In genomic region chr18:46756559-46757201, GRCh38 we compare ENCODE assay signal across 8 cellular contexts. TPM values are rescaled to one million over a fixed set of nuclear protein-coding genes. Genes with fewer than 3 reads are reported as not detected.
DNase-seq lines count a peak whose midpoint lies in the region; ATAC-seq, FAIRE-seq and TF ChIP-seq lines count a peak whose summit lies in the region.

A gene with protein sequence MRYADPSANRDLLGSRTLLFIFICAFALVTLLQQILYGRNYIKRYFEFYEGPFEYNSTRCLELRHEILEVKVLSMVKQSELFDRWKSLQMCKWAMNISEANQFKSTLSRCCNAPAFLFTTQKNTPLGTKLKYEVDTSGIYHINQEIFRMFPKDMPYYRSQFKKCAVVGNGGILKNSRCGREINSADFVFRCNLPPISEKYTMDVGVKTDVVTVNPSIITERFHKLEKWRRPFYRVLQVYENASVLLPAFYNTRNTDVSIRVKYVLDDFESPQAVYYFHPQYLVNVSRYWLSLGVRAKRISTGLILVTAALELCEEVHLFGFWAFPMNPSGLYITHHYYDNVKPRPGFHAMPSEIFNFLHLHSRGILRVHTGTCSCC (minus strand): TSS chr18:46757053. CDS start chr18:46756508, 545 bp downstream.

- H3K27me3 Mint-ChIP-seq in stimulated activated naive CD8-positive, alpha-beta T cell treated with anti-CD3 and anti-CD28 coated beads, Interleukin-15, amount 100 ng/mL, for 72 hours: peaks cover 97% of the 10 kb centered on the region

- no peaks in the 10 kb centered on the region for H3K79me2 ChIP-seq in PC-3 (ENCODE audit: low read length)

- H3K9me2 ChIP-seq in PC-3 (replicated peaks; ENCODE audit: low read length): no peaks in the 10 kb centered on the region

- H3K36me3 ChIP-seq in HEK293 (ENCODE audit: control insufficient read depth in 2 of 2, insufficient read depth in 1 of 2, low read length in 2 of 2) (no peaks in the 10 kb centered on the region), WERI-Rb-1 (no peaks in the 10 kb centered on the region), PC-3 (ENCODE audit: low read depth, low read length) (no peaks in the 10 kb centered on the region), small intestine (ENCODE audit: control insufficient read depth in 2 of 2, insufficient read depth in 2 of 2, low read length in 2 of 2) (no peaks in the 10 kb centered on the region)

- H3K9me3 Mint-ChIP-seq in stimulated activated naive CD8-positive, alpha-beta T cell treated with anti-CD3 and anti-CD28 coated beads, Interleukin-15, amount 100 ng/mL, for 72 hours: no peaks in the 10 kb centered on the region

- no peak within 1 kb of the TSS for H3K27ac Mint-ChIP-seq in stimulated activated naive CD8-positive, alpha-beta T cell treated with anti-CD3 and anti-CD28 coated beads, Interleukin-15, amount 100 ng/mL, for 72 hours

- no peak within 1 kb of the TSS for H3K9ac ChIP-seq in PC-3 (ENCODE audit: low read length)

- peaks cover 20% of the 10 kb centered on the region for H3K27me3 ChIP-seq in WERI-Rb-1 (ENCODE audit: insufficient read depth, low read depth, severe bottlenecking)
- H3K27me3 ChIP-seq in PC-3 (ENCODE audit: low read length): no peaks in the 10 kb centered on the region
- peaks cover 9 to 10% of the 10 kb centered on the region in 2 donors for H3K27me3 ChIP-seq in small intestine (ENCODE audit: control insufficient read depth in 2 of 2, insufficient read depth in 2 of 2, low read length in 2 of 2)

- H3F3A ChIP-seq in PC-3 (ENCODE audit: low read length, unreplicated experiment): no peaks in the 10 kb centered on the region

- BruUV-seq in PC-3 (replicated peaks; lab: Mats Ljungman, UMichigan): no TSS peak

- TF ChIP-seq CTCF in AG10803 (conservative IDR thresholded peaks at IDR 0.05; ENCODE audit: low read length): no peak
- TF ChIP-seq CTCF in HEK293 (tag by site-specific recombination; IDR thresholded peaks at IDR 0.05): no peak
- TF ChIP-seq CTCF in WERI-Rb-1 (IDR thresholded peaks at IDR 0.05; ENCODE audit: low read depth, low read length): no peak
- no peak for TF ChIP-seq CTCF in PC-3 (conservative IDR thresholded peaks at IDR 0.05; ENCODE audit: low read depth, low read length)

- H4K20me1 ChIP-seq in PC-3 (ENCODE audit: low read length): no peaks in the 10 kb centered on the region

- H3K9me3 ChIP-seq in HEK293 (ENCODE audit: control insufficient read depth, insufficient read depth, low read depth, low read length): no peaks in the 10 kb centered on the region
- H3K9me3 ChIP-seq in WERI-Rb-1 (ENCODE audit: severe bottlenecking): peaks cover 8% of the 10 kb centered on the region
- H3K9me3 ChIP-seq in PC-3 (ENCODE audit: low read length): no peaks in the 10 kb centered on the region
- no peaks in the 10 kb centered on the region for H3K9me3 ChIP-seq in small intestine (ENCODE audit: control insufficient read depth, low read depth)

- H3K4me3 Mint-ChIP-seq in stimulated activated naive CD8-positive, alpha-beta T cell treated with anti-CD3 and anti-CD28 coated beads, Interleukin-15, amount 100 ng/mL, for 72 hours: peak within 1 kb of the TSS; percentile 76 to 79

- H3K4me1 ChIP-seq in HEK293 (ENCODE audit: control insufficient read depth, insufficient read depth, low read length) (no peaks in the 10 kb centered on the region; the same call in 1 of the 2 replicates), PC-3 (ENCODE audit: insufficient read depth, low read length) (no peaks in the 10 kb centered on the region), small intestine (ENCODE audit: control insufficient read depth in 2 of 2, insufficient read depth in 1 of 2, low read depth in 1 of 2, low read length in 1 of 2) (no peaks in the 10 kb centered on the region)

- H3K4me3 ChIP-seq in AG10803 (ENCODE audit: low read length) (peak within 1 kb of the TSS; percentile 38; the same call in 1 of the 2 replicates), HEK293 (ENCODE audit: low read depth, low read length) (peak within 1 kb of the TSS; percentile 37), WERI-Rb-1 (ENCODE audit: low read depth, low read length) (peak within 1 kb of the TSS; percentile 49), PC-3 (ENCODE audit: low read length) (no peak within 1 kb of the TSS), small intestine (ENCODE audit: low read depth in 1 of 2, low read length in 2 of 2) (no peak within 1 kb of the TSS)

- no peak within 1 kb of the TSS for H2AFZ ChIP-seq in PC-3 (ENCODE audit: low read length)

- intact Hi-C loops in left cardiac atrium (cut with DNase I) (no loop called here), PC-3 (cut with micrococcal nuclease) (no loop called here)

- H3K4me1 Mint-ChIP-seq in stimulated activated naive CD8-positive, alpha-beta T cell treated with anti-CD3 and anti-CD28 coated beads, Interleukin-15, amount 100 ng/mL, for 72 hours: peaks cover 41% of the 10 kb centered on the region

- no peak within 1 kb of the TSS for H3K4me2 ChIP-seq in PC-3 (ENCODE audit: low read length)

- CTCF ChIA-PET in HEK293 (lab: Yijun Ruan, JAX): no interaction called here
- CTCF ChIA-PET in PC-3 (lab: Charles Lee): no interaction called here

- POLR2A ChIA-PET in HEK293 (lab: Yijun Ruan, JAX): no interaction called here
- POLR2A ChIA-PET in PC-3 (lab: Charles Lee; ENCODE audit: unreplicated experiment): no interaction called here

- ATAC-seq in left cardiac atrium: peak; percentile 51 to 61
- ATAC-seq in stimulated activated naive CD8-positive, alpha-beta T cell treated with anti-CD3 and anti-CD28 coated beads, Interleukin-15, amount 100 ng/mL, for 72 hours: peak; percentile 43
- ATAC-seq in PC-3: no peak

- WGBS in small intestine, 3 donors: 1 to 9% (median 8%) methylated on average over 41 to 74 of the region's 74 CpGs

- no peak for FAIRE-seq in small intestine (lab: Jason Lieb, UNC)

- DNase-seq in AG10803 (ENCODE audit: low read depth) (no peak), WERI-Rb-1 (no peak), left cardiac atrium (peak; percentile 30), NOMO-1 treated with dmso at 0.1 percent for 144 hours (lab: John Stamatoyannopoulos, UW; ENCODE audit: unreplicated experiment) (no peak), PC-3 (no peak), small intestine (no peak)
- no peak for DNase-seq in stimulated activated naive CD8-positive, alpha-beta T cell treated with anti-CD3 and anti-CD28 coated beads, Interleukin-15, amount 100 ng/mL, for 72 hours

- H3K27ac ChIP-seq in HEK293 (ENCODE audit: extremely low read depth, low read depth, low read length) (no peak within 1 kb of the TSS; the same call in 1 of the 2 replicates), WERI-Rb-1 (no peak within 1 kb of the TSS), PC-3 (ENCODE audit: low read length) (no peak within 1 kb of the TSS), small intestine (ENCODE audit: low read depth in 1 of 2, low read length in 1 of 2) (no peak within 1 kb of the TSS)

TF ChIP-seq in HEK293, 187 proteins besides CTCF, POLR2A, EP300 and RAD21 (continues in another document):
- TF ChIP-seq, protein P1, sequence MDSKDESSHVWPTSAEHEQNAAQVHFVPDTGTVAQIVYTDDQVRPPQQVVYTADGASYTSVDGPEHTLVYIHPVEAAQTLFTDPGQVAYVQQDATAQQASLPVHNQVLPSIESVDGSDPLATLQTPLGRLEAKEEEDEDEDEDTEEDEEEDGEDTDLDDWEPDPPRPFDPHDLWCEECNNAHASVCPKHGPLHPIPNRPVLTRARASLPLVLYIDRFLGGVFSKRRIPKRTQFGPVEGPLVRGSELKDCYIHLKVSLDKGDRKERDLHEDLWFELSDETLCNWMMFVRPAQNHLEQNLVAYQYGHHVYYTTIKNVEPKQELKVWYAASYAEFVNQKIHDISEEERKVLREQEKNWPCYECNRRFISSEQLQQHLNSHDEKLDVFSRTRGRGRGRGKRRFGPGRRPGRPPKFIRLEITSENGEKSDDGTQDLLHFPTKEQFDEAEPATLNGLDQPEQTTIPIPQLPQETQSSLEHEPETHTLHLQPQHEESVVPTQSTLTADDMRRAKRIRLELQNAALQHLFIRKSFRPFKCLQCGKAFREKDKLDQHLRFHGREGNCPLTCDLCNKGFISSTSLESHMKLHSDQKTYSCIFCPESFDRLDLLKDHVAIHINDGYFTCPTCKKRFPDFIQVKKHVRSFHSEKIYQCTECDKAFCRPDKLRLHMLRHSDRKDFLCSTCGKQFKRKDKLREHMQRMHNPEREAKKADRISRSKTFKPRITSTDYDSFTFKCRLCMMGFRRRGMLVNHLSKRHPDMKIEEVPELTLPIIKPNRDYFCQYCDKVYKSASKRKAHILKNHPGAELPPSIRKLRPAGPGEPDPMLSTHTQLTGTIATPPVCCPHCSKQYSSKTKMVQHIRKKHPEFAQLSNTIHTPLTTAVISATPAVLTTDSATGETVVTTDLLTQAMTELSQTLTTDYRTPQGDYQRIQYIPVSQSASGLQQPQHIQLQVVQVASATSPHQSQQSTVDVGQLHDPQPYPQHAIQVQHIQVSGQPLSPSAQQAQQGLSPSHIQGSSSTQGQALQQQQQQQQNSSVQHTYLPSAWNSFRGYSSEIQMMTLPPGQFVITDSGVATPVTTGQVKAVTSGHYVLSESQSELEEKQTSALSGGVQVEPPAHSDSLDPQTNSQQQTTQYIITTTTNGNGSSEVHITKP (tag by site-specific recombination; IDR thresholded peaks at IDR 0.05): no peak
- peak; percentile 70 for TF ChIP-seq KLF1 (tag by site-specific recombination; IDR thresholded peaks at IDR 0.05)
- TF ChIP-seq, protein P2, sequence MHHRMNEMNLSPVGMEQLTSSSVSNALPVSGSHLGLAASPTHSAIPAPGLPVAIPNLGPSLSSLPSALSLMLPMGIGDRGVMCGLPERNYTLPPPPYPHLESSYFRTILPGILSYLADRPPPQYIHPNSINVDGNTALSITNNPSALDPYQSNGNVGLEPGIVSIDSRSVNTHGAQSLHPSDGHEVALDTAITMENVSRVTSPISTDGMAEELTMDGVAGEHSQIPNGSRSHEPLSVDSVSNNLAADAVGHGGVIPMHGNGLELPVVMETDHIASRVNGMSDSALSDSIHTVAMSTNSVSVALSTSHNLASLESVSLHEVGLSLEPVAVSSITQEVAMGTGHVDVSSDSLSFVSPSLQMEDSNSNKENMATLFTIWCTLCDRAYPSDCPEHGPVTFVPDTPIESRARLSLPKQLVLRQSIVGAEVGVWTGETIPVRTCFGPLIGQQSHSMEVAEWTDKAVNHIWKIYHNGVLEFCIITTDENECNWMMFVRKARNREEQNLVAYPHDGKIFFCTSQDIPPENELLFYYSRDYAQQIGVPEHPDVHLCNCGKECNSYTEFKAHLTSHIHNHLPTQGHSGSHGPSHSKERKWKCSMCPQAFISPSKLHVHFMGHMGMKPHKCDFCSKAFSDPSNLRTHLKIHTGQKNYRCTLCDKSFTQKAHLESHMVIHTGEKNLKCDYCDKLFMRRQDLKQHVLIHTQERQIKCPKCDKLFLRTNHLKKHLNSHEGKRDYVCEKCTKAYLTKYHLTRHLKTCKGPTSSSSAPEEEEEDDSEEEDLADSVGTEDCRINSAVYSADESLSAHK (tag by site-specific recombination; IDR thresholded peaks at IDR 0.05): no peak

RNA-seq across cellular contexts. Expression of the gene that starts here (rescaled TPM):
- total RNA-seq in left cardiac atrium: 1 to 10 TPM; 2.5 to 5.2 TPM
- total RNA-seq in PC-3 (2014; rRNA removed): 0.04 TPM in 1 of 2 replicates, not detected in the other
- polyA plus RNA-seq in small intestine: under 1 TPM in 2 of 3 donors, not detected in 1; 0.12 to 0.27 TPM

Comparison
In these comparisons a context has a peak if more than half of its experiments do, and no peak if none do; other contexts are left out.
1. H3K4me3 ChIP-seq: peak in AG10803 (single experiment), HEK293 (single experiment) and WERI-Rb-1 (single experiment); none in PC-3 (single experiment) and small intestine (0 of 2).